25 cellular contexts compared by ENCODE assay signal in the genomic region with DNA sequence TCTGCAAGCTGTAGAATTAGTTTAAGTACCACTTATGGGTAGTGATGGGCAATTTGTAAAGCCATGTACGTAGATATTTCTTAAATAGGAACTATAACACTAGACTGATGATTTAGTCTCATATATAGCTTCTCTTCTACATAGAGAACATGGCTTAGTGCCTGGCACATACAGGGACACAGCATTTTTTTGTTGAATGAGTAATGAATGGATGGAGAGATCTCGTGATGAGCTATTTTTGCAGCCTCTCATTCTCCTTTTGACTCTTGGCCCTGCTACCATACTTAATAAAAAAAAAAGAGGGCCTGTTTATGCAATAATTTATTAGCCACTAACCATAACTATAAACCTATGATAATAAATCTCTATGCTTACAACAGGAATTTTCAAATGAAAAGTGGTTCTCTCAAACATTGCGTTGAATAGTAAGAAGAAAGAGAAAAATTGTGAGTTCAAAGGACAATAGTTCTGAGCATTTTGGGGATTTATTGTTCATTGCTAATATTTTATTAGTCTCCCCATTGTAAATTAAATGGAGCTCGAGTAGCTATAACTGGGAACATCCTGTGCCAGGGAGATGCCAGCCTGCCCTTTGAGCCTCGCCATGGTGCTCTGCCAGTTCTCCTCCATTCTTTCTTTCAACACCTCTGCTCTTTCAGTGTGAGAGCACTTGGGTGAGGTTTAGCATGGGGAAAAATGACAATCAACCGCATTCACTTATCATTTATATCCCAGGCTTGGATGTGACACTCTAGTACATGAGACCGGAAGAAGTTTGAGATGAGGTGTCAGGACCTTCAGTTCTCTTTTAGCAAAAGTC. TPM values are rescaled to one million over a fixed set of nuclear protein-coding genes. Genes with fewer than 3 reads are reported as not detected.
DNase-seq lines count a peak whose midpoint lies in the region; ATAC-seq and TF ChIP-seq lines count a peak whose summit lies in the region.
"Had no signal": no experiment of that assay in that cellular context is flagged by ENCODE, and none has a peak within 500 bp of the region (broad histone marks: within the 10 kb centered on the region; RNA-seq: fewer than 3 reads in every experiment).

No MANE protein-coding gene starts in this region.

- no peaks in the 10 kb centered on the region for H3K9me3 Mint-ChIP-seq in activated T-cell treated with anti-CD3 and anti-CD28 coated beads, Interleukin-2, amount 50 U/mL, for 4 hours
- H3K9me3 Mint-ChIP-seq: CD4-positive, alpha-beta T cell had no signal

- H3K27ac ChIP-seq in skeletal muscle tissue (ENCODE audit: low read depth, low read length) (peak overlapping the region; percentile 13), vagina (peak overlapping the region; percentile 60)
- H3K27ac ChIP-seq: 22Rv1, BLaER1, Peyer's patch had no signal

- H3K36me3 Mint-ChIP-seq in activated T-cell treated with anti-CD3 and anti-CD28 coated beads, Interleukin-2, amount 50 U/mL, for 4 hours (ENCODE audit: insufficient read depth): no peaks in the 10 kb centered on the region

- H3K27me3 Mint-ChIP-seq in activated T-cell treated with anti-CD3 and anti-CD28 coated beads, Interleukin-2, amount 50 U/mL, for 4 hours (ENCODE audit: low read depth): peaks cover 11% of the 10 kb centered on the region

- H3K36me3 ChIP-seq in skeletal muscle tissue (ENCODE audit: control insufficient read depth in 3 of 3, insufficient read depth in 3 of 3, low read length in 3 of 3) (no peaks in the 10 kb centered on the region), vagina (no peaks in the 10 kb centered on the region)
- H3K36me3 ChIP-seq: BLaER1, Peyer's patch had no signal

- no peaks in the 10 kb centered on the region for H3K27me3 ChIP-seq in skeletal muscle tissue (ENCODE audit: control insufficient read depth in 3 of 3, insufficient read depth in 3 of 3, low read length in 3 of 3)
- H3K27me3 ChIP-seq in vagina: no peaks in the 10 kb centered on the region
- H3K27me3 ChIP-seq: BLaER1, Peyer's patch had no signal

- no peaks in the 10 kb centered on the region for H3K4me1 Mint-ChIP-seq in activated T-cell treated with anti-CD3 and anti-CD28 coated beads, Interleukin-2, amount 50 U/mL, for 4 hours (ENCODE audit: low read depth)

- intact Hi-C loops in Right ventricle myocardium inferior (cut with DNase I): loop anchor here (2.0 to 5.0 kb wide), 3 partner anchors 15 to 106 kb away; a partner anchor contains a TSS
- intact Hi-C loops in cardiac septum (cut with DNase I): loop anchor here (5.0 kb wide), 1 partner anchor 106 kb away; no protein-coding TSS in a partner anchor
- intact Hi-C loops in left ventricle myocardium superior (cut with micrococcal nuclease): loop anchor here (10.0 kb wide), 1 partner anchor 109 kb away; no protein-coding TSS in a partner anchor
- intact Hi-C loops in vagina (cut with DNase I): no loop called here
- intact Hi-C loops in posterior cingulate gyrus (cut with DNase I): no loop called here

- TF ChIP-seq CTCF in vagina (IDR thresholded peaks at IDR 0.05): no peak

- peaks cover 39 to 56% (median 40%) of the 10 kb centered on the region in 3 donors for H3K4me1 ChIP-seq in skeletal muscle tissue (ENCODE audit: control insufficient read depth in 3 of 3, insufficient read depth in 3 of 3, low read length in 3 of 3)
- peaks cover 23% of the 10 kb centered on the region for H3K4me1 ChIP-seq in vagina
- H3K4me1 ChIP-seq: BLaER1 had no signal

- no peak overlapping the region for H3K4me3 Mint-ChIP-seq in activated T-cell treated with anti-CD3 and anti-CD28 coated beads, Interleukin-2, amount 50 U/mL, for 4 hours
- H3K4me3 Mint-ChIP-seq: CD4-positive, alpha-beta T cell had no signal

- no peak overlapping the region for H3K4me3 ChIP-seq in skeletal muscle tissue (ENCODE audit: low read length in 3 of 3)
- no peak overlapping the region for H3K4me3 ChIP-seq in vagina
- H3K4me3 ChIP-seq: BLaER1, Peyer's patch had no signal

- ATAC-seq in Right ventricle myocardium inferior (peak; percentile 88), left ventricle myocardium superior (peak; percentile 90)
- no peak for ATAC-seq in activated T-cell treated with anti-CD3 and anti-CD28 coated beads, Interleukin-2, amount 50 U/mL, for 4 hours
- ATAC-seq: HCT116 had no signal

- H3K9me3 ChIP-seq in skeletal muscle tissue (ENCODE audit: control insufficient read depth in 3 of 3, low read length in 3 of 3): no peaks in the 10 kb centered on the region
- no peaks in the 10 kb centered on the region for H3K9me3 ChIP-seq in vagina
- H3K9me3 ChIP-seq: BLaER1, Peyer's patch had no signal

- TF ChIP-seq POLR2A in vagina (IDR thresholded peaks at IDR 0.05): no peak

- no peak for DNase-seq in Right ventricle myocardium inferior (ENCODE audit: missing footprints)
- DNase-seq in cardiac septum (ENCODE audit: low spot score): no peak
- DNase-seq in left ventricle myocardium superior: peak; percentile 71
- no peak for DNase-seq in vagina (ENCODE audit: extremely low spot score in 2 of 2)
- DNase-seq in posterior cingulate gyrus: no peak
- DNase-seq in activated T-cell treated with anti-CD3 and anti-CD28 coated beads, Interleukin-2, amount 50 U/mL, for 4 hours: no peak
- DNase-seq in hippocampal formation (lab: John Stamatoyannopoulos, UW): no peak
- DNase-seq: ACHN; CD4-positive, alpha-beta T cell; COR-L47; DMS79 treated with DMSO at 0.1 percent for 48 hours; GOT3; KBM-7; MM.1S; NCI-H1048; NCI-H1417 treated with DMSO at 0.1 percent for 48 hours; NCI-H187; NCI-H2107; NCI-H510A; NK-92 treated with Interleukin-12 subunit alpha and Interleukin-12 subunit beta, amount 100 ng/mL, for 24 hours; Peyer's patch had no signal

- no peak overlapping the region for H3K9ac ChIP-seq in skeletal muscle tissue (ENCODE audit: low read depth in 1 of 3, low read length in 3 of 3)
- H3K9ac ChIP-seq: BLaER1 had no signal

RNA-seq across cellular contexts. Expression of a gene that starts 14.7 kb away (rescaled TPM):
- total RNA-seq in Right ventricle myocardium inferior: 273 TPM
- 281 TPM for total RNA-seq in cardiac septum
- total RNA-seq in left ventricle myocardium superior: 254 TPM
- total RNA-seq in skeletal muscle tissue: 1.6 TPM
- total RNA-seq in vagina: 20.9 TPM
- 1 to 10 TPM in 2 of 3 donors, under 1 TPM in 1; 0.48 to 1.5 (median 1.1) TPM for total RNA-seq in activated T-cell treated with anti-CD3 and anti-CD28 coated beads, Interleukin-2, amount 50 U/mL, for 4 hours
- total RNA-seq: CD4-positive, alpha-beta T cell had no signal

Comparison
In these comparisons a context has a peak if more than half of its experiments do, and no peak if none do; other contexts are left out.
1. ATAC-seq: peak in Right ventricle myocardium inferior (single experiment) and left ventricle myocardium superior (single experiment); none in activated T-cell treated with anti-CD3 and anti-CD28 coated beads, Interleukin-2, amount 50 U/mL, for 4 hours (0 of 2).
2. RNA of a gene that starts 14.7 kb away (total RNA-seq): 281 TPM in cardiac septum (single experiment), 273 TPM in Right ventricle myocardium inferior (single experiment) and 254 TPM in left ventricle myocardium superior (single experiment); 20.9 TPM in vagina (single experiment), 1.6 TPM in skeletal muscle tissue (single experiment) and 0.48 to 1.5 TPM in activated T-cell treated with anti-CD3 and anti-CD28 coated beads, Interleukin-2, amount 50 U/mL, for 4 hours; every median in the first group is over 10 times any median in the second.
3. intact Hi-C loops: an anchor here in Right ventricle myocardium inferior (2.0 to 5.0 kb wide), cardiac septum (5.0 kb wide) and left ventricle myocardium superior (10.0 kb wide); none called in vagina and posterior cingulate gyrus.